In genomic region chr13:113991191-113991669, GRCh38 we compare ENCODE assay signal across 13 cellular contexts. TPM values are rescaled to one million over a fixed set of nuclear protein-coding genes. Genes with fewer than 3 reads are reported as not detected.
DNase-seq lines count a peak whose midpoint lies in the region; ATAC-seq and TF ChIP-seq lines count a peak whose summit lies in the region.
"Had no signal": no experiment of that assay in that cellular context is flagged by ENCODE, and none has a peak within 500 bp of the region (broad histone marks: within the 10 kb centered on the region; RNA-seq: fewer than 3 reads in every experiment).

No MANE protein-coding gene starts in this region.

- TF ChIP-seq POLR2A in spleen (IDR thresholded peaks at IDR 0.05): no peak

- peak; percentile 3 for DNase-seq in NCI-H2196 (lab: John Stamatoyannopoulos, UW; ENCODE audit: unreplicated experiment)
- DNase-seq in NCI-H2196 treated with DMSO at 0.1 percent for 48 hours (lab: John Stamatoyannopoulos, UW; ENCODE audit: unreplicated experiment): no peak
- DNase-seq in NCI-H2171 treated with DMSO at 0.1 percent for 48 hours (lab: John Stamatoyannopoulos, UW): peak; percentile 75
- DNase-seq in right cardiac atrium: peak in 2 of 3 donors; percentile 47
- peak; percentile 11 for DNase-seq in spleen
- no peak for DNase-seq in SW 1271 (lab: John Stamatoyannopoulos, UW)
- DNase-seq in effector CD8-positive, alpha-beta T cell (lab: John Stamatoyannopoulos, UW): no peak
- DNase-seq: effector memory CD4-positive, alpha-beta T cell; foreskin keratinocyte; NCI-H2227 treated with DMSO at 0.1 percent for 48 hours; PC-3 had no signal

- H3K4me1 ChIP-seq in right cardiac atrium (ENCODE audit: control insufficient read depth, insufficient read depth, low read length) (no peaks in the 10 kb centered on the region), spleen (peaks cover 0 to 4% (median 0%) of the 10 kb centered on the region in 6 donors)
- H3K4me1 ChIP-seq: foreskin keratinocyte had no signal

- ATAC-seq in right cardiac atrium (peak in 1 of 2 donors; percentile 66), HG03095 (IDR thresholded peaks at IDR 0.05; ENCODE audit: unreplicated experiment) (no peak)
- ATAC-seq: foreskin keratinocyte, PC-3, WTC11 had no signal

- H3K27me3 ChIP-seq in right cardiac atrium (ENCODE audit: control insufficient read depth, insufficient read depth) (no peaks in the 10 kb centered on the region), spleen (replicated peaks in 1 of 7) (no peaks in the 10 kb centered on the region)
- H3K27me3 ChIP-seq: foreskin keratinocyte had no signal

- WGBS in right cardiac atrium: 60% methylated on average over 10 of the region's 10 CpGs
- WGBS in spleen, 5 donors: 75 to 97% (median 82%) methylated on average over 4 to 10 of the region's 10 CpGs

- H3K9me3 ChIP-seq in right cardiac atrium (ENCODE audit: control insufficient read depth, low read length): no peaks in the 10 kb centered on the region
- no peaks in the 10 kb centered on the region for H3K9me3 ChIP-seq in spleen

- H3K27ac ChIP-seq in right cardiac atrium (ENCODE audit: low read length): no peak overlapping the region
- no peak overlapping the region for H3K27ac ChIP-seq in spleen
- H3K27ac ChIP-seq: foreskin keratinocyte had no signal

- intact Hi-C loops in right cardiac atrium (cut with DNase I): no loop called here
- intact Hi-C loops in spleen (cut with DNase I; ENCODE audit: low total_unique reads): no loop called here

- TF ChIP-seq CTCF in spleen (IDR thresholded peaks at IDR 0.05 in 8 of 11, conservative IDR thresholded peaks at IDR 0.05 in 3 of 11): no peak

- H3K4me3 ChIP-seq in right cardiac atrium (ENCODE audit: low read length) (no peak overlapping the region), spleen (no peak overlapping the region)

- peaks cover 0 to 65% (median 44%) of the 10 kb centered on the region in 6 donors for H3K36me3 ChIP-seq in spleen

RNA-seq across cellular contexts. Expression of gene C13orf46, which starts 17.4 kb away (rescaled TPM):
- total RNA-seq in right cardiac atrium (under 1 TPM; 0.21 to 0.76 (median 0.38) TPM), spleen (1 to 10 TPM in 5 of 7 donors, under 1 TPM in 2; 0.83 to 4.2 (median 2.6) TPM)
- polyA plus RNA-seq in right cardiac atrium (0.20 TPM), spleen (under 1 TPM; 0.09 to 0.70 (median 0.13) TPM)
- total RNA-seq: foreskin keratinocyte had no signal

Comparison
In these comparisons a context has a peak if more than half of its experiments do, and no peak if none do; other contexts are left out.
1. DNase-seq: peak in NCI-H2196 (single experiment), NCI-H2171 treated with DMSO at 0.1 percent for 48 hours (single experiment), right cardiac atrium (2 of 3) and spleen (single experiment); none in NCI-H2196 treated with DMSO at 0.1 percent for 48 hours (single experiment), SW 1271 (0 of 2) and effector CD8-positive, alpha-beta T cell (single experiment).